ENCODE assay signal across 1 cellular context in the genomic region with DNA sequence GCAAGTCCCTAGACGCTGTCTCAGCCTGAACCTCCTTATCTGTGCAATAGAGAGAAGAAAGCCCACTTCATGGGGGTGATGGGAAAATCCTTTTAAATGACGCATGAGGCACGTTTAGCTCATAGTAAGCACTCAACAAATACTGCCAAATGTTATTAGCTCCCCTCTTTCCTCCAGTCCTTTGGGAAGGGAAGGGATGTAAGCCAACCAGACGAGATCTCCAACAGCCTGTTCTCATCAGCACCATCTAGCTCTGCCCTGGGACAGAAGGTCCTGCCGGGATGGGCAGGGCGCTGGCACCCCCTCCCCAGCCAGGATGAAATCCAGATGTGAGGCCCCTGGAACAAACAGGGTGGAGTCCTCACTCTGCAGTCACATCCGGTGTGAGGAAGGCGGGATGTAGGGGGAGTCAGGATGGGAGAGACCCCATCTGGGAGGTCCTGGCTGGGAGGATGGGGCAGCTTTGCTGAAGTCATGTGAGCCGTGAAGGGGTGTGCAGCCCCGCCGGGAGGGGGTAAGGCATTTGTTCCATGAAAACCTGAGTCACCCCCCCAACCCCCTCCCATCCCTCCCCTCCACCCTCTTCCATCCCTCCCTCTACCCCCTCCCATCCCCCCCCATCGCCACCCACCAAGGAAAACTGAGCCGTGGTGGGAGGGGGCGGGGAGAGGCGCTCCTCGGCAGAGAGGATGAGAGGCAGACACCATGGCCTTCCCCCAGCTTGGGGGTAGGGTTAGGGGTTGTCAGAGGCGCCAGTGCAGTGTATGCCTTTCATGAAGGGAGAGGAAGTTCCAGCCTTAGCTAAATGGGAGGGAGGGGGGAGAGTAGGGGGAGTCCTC.
TF ChIP-seq lines count a peak whose summit lies in the region.

No MANE protein-coding gene starts in this region.

TF ChIP-seq in WTC11, 78 proteins besides CTCF, POLR2A, EP300 and RAD21 (continued from another document):
- no peak for TF ChIP-seq CDX4 (CRISPR knock-in tag; IDR thresholded peaks at IDR 0.05; ENCODE audit: borderline replicate concordance)
- no peak for TF ChIP-seq HMGA2 (CRISPR knock-in tag; IDR thresholded peaks at IDR 0.05)
- no peak for TF ChIP-seq SOX15 (CRISPR knock-in tag; IDR thresholded peaks at IDR 0.05)
